In the genomic region with DNA sequence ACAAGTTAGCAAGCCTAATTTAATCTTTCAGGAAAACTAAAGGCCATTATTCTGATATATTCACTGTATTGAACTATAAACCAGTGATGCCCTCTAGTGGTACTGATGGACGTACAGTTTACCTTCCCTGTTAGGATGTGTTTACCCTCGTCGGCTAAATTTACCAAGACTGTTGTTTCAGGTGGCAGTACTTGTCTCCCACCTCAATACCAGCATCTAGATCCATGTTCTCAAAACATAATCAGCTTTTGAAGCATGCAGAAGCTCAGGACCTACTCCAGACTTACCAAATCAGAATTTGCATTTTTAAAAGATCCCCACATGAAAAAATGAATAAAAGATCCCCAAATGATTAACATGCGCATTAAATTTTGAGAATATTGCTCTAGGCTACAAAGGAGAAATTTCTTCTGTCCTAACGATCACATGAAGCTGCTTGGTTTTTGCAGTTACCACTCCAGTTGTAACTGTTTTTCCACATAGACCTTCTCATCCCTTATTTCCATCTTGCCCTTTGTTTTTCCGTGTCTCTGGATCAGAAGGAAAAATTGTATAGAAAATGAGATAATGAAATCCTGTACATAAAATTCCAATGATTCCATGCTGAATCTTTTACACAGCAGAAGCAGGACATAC, we compare ENCODE assay signal across 9 cellular contexts. TPM values are rescaled to one million over a fixed set of nuclear protein-coding genes. Genes with fewer than 3 reads are reported as not detected.
DNase-seq lines count a peak whose midpoint lies in the region; ATAC-seq and TF ChIP-seq lines count a peak whose summit lies in the region.
"Had no signal": no experiment of that assay in that cellular context is flagged by ENCODE, and none has a peak within 500 bp of the region (broad histone marks: within the 10 kb centered on the region; RNA-seq: fewer than 3 reads in every experiment).

No MANE protein-coding gene starts in this region.

- no peak overlapping the region for H3K27ac ChIP-seq in RWPE1
- no peak overlapping the region for H3K27ac ChIP-seq in osteoblast (ENCODE audit: low read depth, low read length)
- H3K27ac ChIP-seq: SJSA1 had no signal

- peaks cover 14% of the 10 kb centered on the region for H3K36me3 ChIP-seq in osteoblast (ENCODE audit: insufficient read depth, low read length)

- peak; percentile 20 for DNase-seq in COLO668 (lab: John Stamatoyannopoulos, UW; ENCODE audit: unreplicated experiment)
- peak; percentile 45 to 71 for DNase-seq in Kasumi-1 (lab: John Stamatoyannopoulos, UW)
- peak; percentile 35 for DNase-seq in RWPE1 (ENCODE audit: low spot score)
- peak; percentile 61 to 66 for DNase-seq in erythroblast (lab: John Stamatoyannopoulos, UW)
- DNase-seq in osteoblast (ENCODE audit: insufficient read length, low spot score, missing footprints) = peak; percentile 62
- no peak for DNase-seq in activated gamma-delta T cell (lab: John Stamatoyannopoulos, UW)
- DNase-seq in activated CD8-positive, alpha-beta memory T cell treated with anti-CD3 and anti-CD28 coated beads for 24 hours = no peak

- TF ChIP-seq POLR2A in erythroblast (IDR thresholded peaks at IDR 0.05; ENCODE audit: low read length) = no peak

- H3K27me3 ChIP-seq in osteoblast (ENCODE audit: insufficient read depth, low read length) = no peaks in the 10 kb centered on the region
- H3K27me3 ChIP-seq: SJSA1 had no signal

- peaks cover 3% of the 10 kb centered on the region for H4K20me1 ChIP-seq in osteoblast (ENCODE audit: insufficient read depth, low read length)

- TF ChIP-seq CTCF in RWPE1 (conservative IDR thresholded peaks at IDR 0.05; ENCODE audit: low read depth) = peak; percentile 83
- TF ChIP-seq CTCF in osteoblast (IDR thresholded peaks at IDR 0.05; ENCODE audit: extremely low read depth, low read depth, low read length) = peak; percentile 65

- no peaks in the 10 kb centered on the region for H3K9me3 ChIP-seq in osteoblast (ENCODE audit: low read depth, low read length)
- H3K9me3 ChIP-seq: SJSA1 had no signal

- CTCF ChIA-PET in RWPE1 (lab: Yijun Ruan, JAX) = interaction anchor here (0.5 to 2.2 kb wide), 10 partner anchors 10 to 787 kb away, joined by 3 to 9 read pairs (median 4); a partner anchor contains a TSS

- no peak overlapping the region for H3K4me3 ChIP-seq in osteoblast (ENCODE audit: insufficient read depth, low read length)
- H3K4me3 ChIP-seq: SJSA1 had no signal

- ATAC-seq in GM19351 (IDR thresholded peaks at IDR 0.05; ENCODE audit: unreplicated experiment) = peak; percentile 80

- POLR2A ChIA-PET in RWPE1 (lab: Yijun Ruan, JAX; ENCODE audit: low non-redundant PET) = no interaction called here

- H2AFZ ChIP-seq in osteoblast (ENCODE audit: low read length) = peak overlapping the region; percentile 30

- no peak overlapping the region for H3K4me2 ChIP-seq in osteoblast (ENCODE audit: insufficient read depth, low read length)

- H3K79me2 ChIP-seq in osteoblast (ENCODE audit: insufficient read depth, low read length) = peaks cover 20% of the 10 kb centered on the region

- H3K4me1 ChIP-seq in osteoblast (ENCODE audit: insufficient read depth, low read length) = no peaks in the 10 kb centered on the region
- H3K4me1 ChIP-seq: SJSA1 had no signal

RNA-seq across cellular contexts. Expression of a gene that starts 3.2 kb away (rescaled TPM):
- under 0.01 TPM in 1 of 2 replicates, not detected in the other for total RNA-seq in osteoblast
- total RNA-seq: SJSA1 had no signal

RNA-seq across cellular contexts. Expression of a gene that starts 10.4 kb away (rescaled TPM):
- 10.3 and 12.3 TPM in 2 replicates for total RNA-seq in osteoblast

RNA-seq across cellular contexts. Expression of a gene that starts 10.7 kb away (rescaled TPM):
- 17.7 and 19.2 TPM in 2 replicates for total RNA-seq in osteoblast

RNA-seq across cellular contexts. Expression of a gene that starts 47.6 kb away (rescaled TPM):
- total RNA-seq in osteoblast = not detected in 2 replicates
- total RNA-seq: SJSA1 had no signal

Comparison
In these comparisons a context has a peak if more than half of its experiments do, and no peak if none do; other contexts are left out.
1. DNase-seq: peak in COLO668 (single experiment), Kasumi-1 (2 of 2), RWPE1 (single experiment), erythroblast (2 of 2) and osteoblast (single experiment); none in activated gamma-delta T cell (single experiment) and activated CD8-positive, alpha-beta memory T cell treated with anti-CD3 and anti-CD28 coated beads for 24 hours (single experiment).